ENCODE assay signal across 1 cellular context in the genomic region with DNA sequence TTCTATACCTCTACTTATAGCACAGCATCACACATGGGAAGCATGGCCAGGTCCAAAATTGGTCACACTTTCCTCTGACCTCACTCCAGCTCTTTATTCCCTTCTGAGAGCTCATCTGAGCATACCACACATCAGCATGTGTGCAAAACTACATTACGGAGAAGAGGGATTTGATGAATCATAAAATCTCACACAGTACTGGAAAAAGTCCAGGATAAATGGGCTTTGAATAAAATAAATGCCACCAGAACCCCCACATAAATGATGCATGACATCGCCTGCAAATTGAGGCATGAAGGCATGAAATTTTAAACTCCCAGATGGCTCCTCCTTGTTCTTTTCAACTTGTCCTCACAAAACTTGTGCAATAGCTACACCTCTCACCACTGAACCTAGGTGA.
TF ChIP-seq lines count a peak whose summit lies in the region.

No MANE protein-coding gene starts in this region.

TF ChIP-seq in SK-N-SH, 30 proteins besides CTCF, POLR2A, EP300 and RAD21 (continued from another document):
- TF ChIP-seq, protein P1, sequence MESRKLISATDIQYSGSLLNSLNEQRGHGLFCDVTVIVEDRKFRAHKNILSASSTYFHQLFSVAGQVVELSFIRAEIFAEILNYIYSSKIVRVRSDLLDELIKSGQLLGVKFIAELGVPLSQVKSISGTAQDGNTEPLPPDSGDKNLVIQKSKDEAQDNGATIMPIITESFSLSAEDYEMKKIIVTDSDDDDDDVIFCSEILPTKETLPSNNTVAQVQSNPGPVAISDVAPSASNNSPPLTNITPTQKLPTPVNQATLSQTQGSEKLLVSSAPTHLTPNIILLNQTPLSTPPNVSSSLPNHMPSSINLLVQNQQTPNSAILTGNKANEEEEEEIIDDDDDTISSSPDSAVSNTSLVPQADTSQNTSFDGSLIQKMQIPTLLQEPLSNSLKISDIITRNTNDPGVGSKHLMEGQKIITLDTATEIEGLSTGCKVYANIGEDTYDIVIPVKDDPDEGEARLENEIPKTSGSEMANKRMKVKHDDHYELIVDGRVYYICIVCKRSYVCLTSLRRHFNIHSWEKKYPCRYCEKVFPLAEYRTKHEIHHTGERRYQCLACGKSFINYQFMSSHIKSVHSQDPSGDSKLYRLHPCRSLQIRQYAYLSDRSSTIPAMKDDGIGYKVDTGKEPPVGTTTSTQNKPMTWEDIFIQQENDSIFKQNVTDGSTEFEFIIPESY (IDR thresholded peaks at IDR 0.05; ENCODE audit: borderline replicate concordance, low read depth): no peak
- no peak for TF ChIP-seq TCF12 (IDR thresholded peaks at IDR 0.05)
- TF ChIP-seq, protein P2, sequence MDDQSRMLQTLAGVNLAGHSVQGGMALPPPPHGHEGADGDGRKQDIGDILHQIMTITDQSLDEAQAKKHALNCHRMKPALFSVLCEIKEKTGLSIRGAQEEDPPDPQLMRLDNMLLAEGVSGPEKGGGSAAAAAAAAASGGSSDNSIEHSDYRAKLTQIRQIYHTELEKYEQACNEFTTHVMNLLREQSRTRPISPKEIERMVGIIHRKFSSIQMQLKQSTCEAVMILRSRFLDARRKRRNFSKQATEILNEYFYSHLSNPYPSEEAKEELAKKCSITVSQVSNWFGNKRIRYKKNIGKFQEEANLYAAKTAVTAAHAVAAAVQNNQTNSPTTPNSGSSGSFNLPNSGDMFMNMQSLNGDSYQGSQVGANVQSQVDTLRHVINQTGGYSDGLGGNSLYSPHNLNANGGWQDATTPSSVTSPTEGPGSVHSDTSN (IDR thresholded peaks at IDR 0.05): no peak
TF ChIP-seq in SK-N-SH: peak in this region for 0.
